ENCODE assay signal across 32 cellular contexts in genomic region chr6:118029967-118030366, GRCh38.
"Had no signal": no experiment of that assay in that cellular context is flagged by ENCODE, and none has a peak within 500 bp of the region (broad histone marks: within the 10 kb centered on the region; RNA-seq: fewer than 3 reads in every experiment).

No MANE protein-coding gene starts in this region.

- H3K4me1 Mint-ChIP-seq: activated naive CD4-positive, alpha-beta T cell treated with anti-CD3 and anti-CD28 coated beads, Interleukin-2, amount 50 U/mL, for 24 hours; central memory CD8-positive, alpha-beta T cell; T-cell; T-helper 17 cell had no signal

- H3K9me3 Mint-ChIP-seq: activated CD4-positive, alpha-beta memory T cell treated with anti-CD3 and anti-CD28 coated beads for 36 hours; activated T-helper 1 cell treated with anti-CD3 and anti-CD28 coated beads, Interleukin-12 subunit alpha, Interleukin-12 subunit beta, Interleukin-2, Interleukin-4 antibody, amounts not matched to agents 30 ng/mL and 10 ng/mL and 1 ng/mL, durations not matched to agents 14 hours and 24 hours and 36 hours; central memory CD8-positive, alpha-beta T cell had no signal

- H2AFZ ChIP-seq: PC-9 had no signal

- H3K9ac ChIP-seq: KMS-11 had no signal

- H3K4me3 ChIP-seq: cardiac muscle cell, PC-9 had no signal

- H3K4me3 Mint-ChIP-seq: activated CD4-positive, alpha-beta memory T cell treated with anti-CD3 and anti-CD28 coated beads for 36 hours; activated naive CD4-positive, alpha-beta T cell treated with anti-CD3 and anti-CD28 coated beads, Interleukin-2, amount 50 U/mL, for 24 hours; activated T-cell treated with anti-CD3 and anti-CD28 coated beads, Interleukin-2, amount 50 U/mL, for 4 hours; activated T-helper 1 cell treated with anti-CD3 and anti-CD28 coated beads, Interleukin-12 subunit alpha, Interleukin-12 subunit beta, Interleukin-2, Interleukin-4 antibody, amounts not matched to agents 30 ng/mL and 10 ng/mL and 1 ng/mL, durations not matched to agents 14 hours and 24 hours and 36 hours; central memory CD8-positive, alpha-beta T cell; T-cell; T-helper 17 cell had no signal

- FAIRE-seq: RCC 7860, TTC549 had no signal

- DNase-seq: activated CD4-positive, alpha-beta memory T cell treated with anti-CD3 and anti-CD28 coated beads for 36 hours; activated CD4-positive, alpha-beta T cell treated with anti-CD3 and anti-CD28 coated beads for 4 hours; activated CD4-positive, alpha-beta T cell treated with anti-CD3 and anti-CD28 coated beads, Interleukin-2, amount 50 U/mL, for 1 hour; activated CD8-positive, alpha-beta memory T cell treated with anti-CD3 and anti-CD28 coated beads, Interleukin-2, amount 50 U/mL, for 4 hours; activated effector memory CD4-positive, alpha-beta T cell treated with anti-CD3 and anti-CD28 coated beads, Interleukin-2, amount 50 U/mL, for 16 hours; activated naive CD4-positive, alpha-beta T cell treated with Interleukin-2 at 50 U/mL for 16 hours; activated T-cell treated with anti-CD3 and anti-CD28 coated beads for 4 hours; activated T-cell treated with anti-CD3 and anti-CD28 coated beads, Interleukin-2, amount 50 U/mL, for 4 hours; aorta; brain microvascular endothelial cell; MM.1S; MV-4-11; NCI-H1092; NCI-H1436 treated with DMSO at 0.1 percent for 48 hours; NCI-H1694 treated with DMSO at 0.1 percent for 48 hours; NCI-H2029; NCI-H345; NCI-H524 treated with DMSO at 0.1 percent for 48 hours; NK-92 treated with Interleukin-12 subunit alpha and Interleukin-12 subunit beta, amount 100 ng/mL, for 24 hours; PC-9; SIG-M5; T-cell; T-helper 17 cell; T-helper 9 cell had no signal

- H3K36me3 Mint-ChIP-seq: activated CD4-positive, alpha-beta memory T cell treated with anti-CD3 and anti-CD28 coated beads for 36 hours; activated naive CD4-positive, alpha-beta T cell treated with anti-CD3 and anti-CD28 coated beads, Interleukin-2, amount 50 U/mL, for 24 hours; T-cell had no signal

- H3K27ac Mint-ChIP-seq: activated CD4-positive, alpha-beta memory T cell treated with anti-CD3 and anti-CD28 coated beads for 36 hours; activated naive CD4-positive, alpha-beta T cell treated with anti-CD3 and anti-CD28 coated beads, Interleukin-2, amount 50 U/mL, for 24 hours; activated T-helper 1 cell treated with anti-CD3 and anti-CD28 coated beads, Interleukin-12 subunit alpha, Interleukin-12 subunit beta, Interleukin-2, Interleukin-4 antibody, amounts not matched to agents 30 ng/mL and 10 ng/mL and 1 ng/mL, durations not matched to agents 14 hours and 24 hours and 36 hours; T-cell; T-helper 17 cell had no signal

- H3K27ac ChIP-seq: brain microvascular endothelial cell, cardiac muscle cell, KMS-11, PC-9, RWPE1 had no signal

- H3K27me3 ChIP-seq: brain microvascular endothelial cell, cardiac muscle cell had no signal

- H3K27me3 Mint-ChIP-seq: activated CD4-positive, alpha-beta memory T cell treated with anti-CD3 and anti-CD28 coated beads for 36 hours had no signal

- H3K4me2 ChIP-seq: KMS-11, PC-9 had no signal

- H3K36me3 ChIP-seq: brain microvascular endothelial cell, cardiac muscle cell had no signal
